Comparison of ENCODE assay signal across 16 cellular contexts in the genomic region with DNA sequence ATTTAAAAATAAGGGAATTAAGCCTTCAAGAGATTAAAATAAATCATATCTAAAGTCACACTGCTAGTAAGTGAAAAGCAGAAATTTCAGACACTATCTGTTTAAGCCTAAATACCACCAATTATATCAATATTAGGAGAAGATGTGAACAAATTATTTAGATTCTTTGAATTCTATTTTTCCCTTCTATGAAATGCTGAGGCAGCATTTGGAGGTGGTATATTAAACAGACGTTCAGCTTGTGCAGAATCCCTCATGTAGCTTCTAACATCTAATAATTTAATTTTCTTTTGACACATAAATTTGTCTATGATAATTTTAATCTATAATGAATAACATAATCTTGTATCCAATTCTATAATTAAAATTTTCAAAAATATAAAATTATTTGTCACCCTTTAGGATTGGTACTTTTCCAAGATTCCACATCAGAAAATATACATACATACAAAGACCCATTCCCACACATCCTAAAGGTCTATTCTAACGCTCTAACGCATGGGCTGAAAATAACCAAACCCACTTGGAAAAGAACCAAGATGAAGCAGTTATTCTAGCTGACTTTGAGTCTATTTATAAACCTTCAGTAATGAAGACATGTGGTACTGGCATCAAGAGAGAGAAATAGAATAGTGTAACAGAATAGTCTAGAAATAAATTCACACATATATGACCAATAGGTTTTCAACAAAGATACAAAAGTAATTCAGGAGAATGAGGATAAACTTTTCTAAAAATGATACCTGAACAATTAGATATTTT.
"Had no signal": no experiment of that assay in that cellular context is flagged by ENCODE, and none has a peak within 500 bp of the region (broad histone marks: within the 10 kb centered on the region; RNA-seq: fewer than 3 reads in every experiment).

No MANE protein-coding gene starts in this region.

- H3K27me3 ChIP-seq: ovary, testis, upper lobe of right lung had no signal

- DNase-seq: activated CD4-positive, alpha-beta memory T cell treated with anti-CD3 and anti-CD28 coated beads, Interleukin-2, amount 10 ng/mL, durations not matched to agents 7 days and 5 days; activated CD4-positive, alpha-beta T cell treated with anti-CD3 and anti-CD28 coated beads for 36 hours; activated naive CD4-positive, alpha-beta T cell; activated T-cell treated with anti-CD3 and anti-CD28 coated beads, Interleukin-2, amount 50 U/mL, for 72 hours; aorta; effector CD4-positive, alpha-beta T cell; left colon; mammary epithelial cell; ovary; stimulated activated CD4-positive, alpha-beta T cell treated with anti-CD3 and anti-CD28 coated beads, Interleukin-4, amount 100 ng/mL, for 4 hours; stimulated activated naive CD8-positive, alpha-beta T cell treated with anti-CD3 and anti-CD28 coated beads, Interleukin-15, amount 100 ng/mL, for 72 hours; SW 1271; testis; upper lobe of right lung had no signal

- H3K4me3 ChIP-seq: ovary, testis, upper lobe of right lung had no signal

- ATAC-seq: activated CD4-positive, alpha-beta T cell treated with anti-CD3 and anti-CD28 coated beads for 36 hours; activated T-cell treated with anti-CD3 and anti-CD28 coated beads, Interleukin-2, amount 50 U/mL, for 72 hours; left colon; stimulated activated naive CD8-positive, alpha-beta T cell treated with anti-CD3 and anti-CD28 coated beads, Interleukin-15, amount 100 ng/mL, for 72 hours; upper lobe of right lung had no signal

- H3K9me3 ChIP-seq: ovary, testis, upper lobe of right lung had no signal

- H3K36me3 ChIP-seq: ovary, upper lobe of right lung had no signal

- H3K4me1 ChIP-seq: testis, upper lobe of right lung had no signal

- H3K27ac ChIP-seq: epithelial cell of prostate, ovary, testis, upper lobe of right lung, VCaP had no signal
